ENCODE assay signal across 12 cellular contexts in the genomic region with DNA sequence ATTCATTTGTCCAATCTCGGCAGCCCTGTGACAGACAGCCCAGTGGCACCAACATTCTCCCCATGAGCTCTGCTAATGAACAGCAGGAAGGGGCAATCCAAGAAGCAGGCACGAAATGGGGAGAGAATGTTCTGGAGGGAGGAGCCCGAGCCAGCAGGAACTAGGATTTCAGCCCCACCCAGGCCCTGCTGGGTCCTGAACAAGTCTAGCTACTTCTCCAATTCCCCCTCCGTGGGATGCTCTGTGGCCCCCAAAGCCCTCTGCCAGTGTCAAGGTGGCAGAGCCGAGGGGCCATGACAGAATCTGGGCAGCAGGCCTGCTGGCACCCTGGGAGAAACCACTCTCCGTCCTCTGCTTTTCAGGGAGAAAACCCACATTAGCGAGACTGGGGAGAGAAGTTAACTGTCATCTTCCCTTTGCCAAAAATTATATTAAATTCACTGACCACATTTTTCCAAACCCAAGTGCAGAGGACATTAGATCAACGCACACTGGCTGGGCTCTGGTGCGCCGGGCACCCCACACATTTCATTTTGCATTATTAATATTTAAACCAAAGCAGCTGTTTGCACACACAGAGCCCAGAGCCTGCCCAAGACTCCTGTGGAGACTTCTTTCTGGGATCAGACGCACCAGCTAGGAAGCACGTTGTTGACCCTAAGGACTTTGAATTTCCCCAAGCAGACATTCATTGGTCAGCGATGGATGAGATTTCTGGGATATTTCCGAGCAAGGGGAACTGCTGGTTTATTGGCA.
DNase-seq lines count a peak whose midpoint lies in the region; ATAC-seq and TF ChIP-seq lines count a peak whose summit lies in the region.
"Had no signal": no experiment of that assay in that cellular context is flagged by ENCODE, and none has a peak within 500 bp of the region (broad histone marks: within the 10 kb centered on the region; RNA-seq: fewer than 3 reads in every experiment).

No MANE protein-coding gene starts in this region.

- no peaks in the 10 kb centered on the region for H3K9me3 ChIP-seq in sigmoid colon

- peaks cover 57% of the 10 kb centered on the region for H3K4me1 Mint-ChIP-seq in brain
- no peaks in the 10 kb centered on the region for H3K4me1 Mint-ChIP-seq in activated T-helper 17 cell treated with anti-CD3 and anti-CD28 coated beads, Interleukin-2, amount 50 U/mL, for 72 hours

- no peaks in the 10 kb centered on the region for H3K36me3 Mint-ChIP-seq in brain
- H3K36me3 Mint-ChIP-seq in activated T-helper 17 cell treated with anti-CD3 and anti-CD28 coated beads, Interleukin-2, amount 50 U/mL, for 72 hours (ENCODE audit: low read depth) = no peaks in the 10 kb centered on the region

- 26 to 56% methylated on average over 14 of the region's 14 CpGs for WGBS in sigmoid colon, 2 donors

- TF ChIP-seq EP300 in sigmoid colon (IDR thresholded peaks at IDR 0.05) = no peak

- peaks cover 0 to 4% (median 0%) of the 10 kb centered on the region in 5 experiments for H3K9me3 Mint-ChIP-seq in brain
- no peaks in the 10 kb centered on the region for H3K9me3 Mint-ChIP-seq in activated T-helper 17 cell treated with anti-CD3 and anti-CD28 coated beads, Interleukin-2, amount 50 U/mL, for 72 hours

- no peaks in the 10 kb centered on the region for H3K36me3 ChIP-seq in sigmoid colon

- peak overlapping the region in 3 of 5 experiments; percentile 17 to 55 (median 42) for H3K27ac Mint-ChIP-seq in brain
- H3K27ac Mint-ChIP-seq in activated T-helper 17 cell treated with anti-CD3 and anti-CD28 coated beads, Interleukin-2, amount 50 U/mL, for 72 hours = no peak overlapping the region

- TF ChIP-seq CTCF in AG10803 (conservative IDR thresholded peaks at IDR 0.05; ENCODE audit: low read length) = no peak
- TF ChIP-seq CTCF in brain (conservative IDR thresholded peaks at IDR 0.05) = no peak
- no peak for TF ChIP-seq CTCF in sigmoid colon (IDR thresholded peaks at IDR 0.05)

- no peak overlapping the region for H3K4me3 ChIP-seq in AG10803 (ENCODE audit: low read length)
- no peak overlapping the region for H3K4me3 ChIP-seq in sigmoid colon

- H3K27ac ChIP-seq in sigmoid colon = peak overlapping the region; percentile 69 to 84 (median 74)
- H3K27ac ChIP-seq: HL-60 had no signal

- intact Hi-C loops in sigmoid colon (cut with DNase I) = loop anchor here (5.0 kb wide), 1 partner anchor 95 kb away; no protein-coding TSS in a partner anchor

- TF ChIP-seq POLR2A in sigmoid colon (IDR thresholded peaks at IDR 0.05) = no peak

- no peak overlapping the region for H3K4me3 Mint-ChIP-seq in brain
- H3K4me3 Mint-ChIP-seq in activated T-helper 17 cell treated with anti-CD3 and anti-CD28 coated beads, Interleukin-2, amount 50 U/mL, for 72 hours = no peak overlapping the region

- no peak for ATAC-seq in activated T-helper 17 cell treated with anti-CD3 and anti-CD28 coated beads, Interleukin-2, amount 50 U/mL, for 72 hours (replicated peaks)
- ATAC-seq in GM21526 (IDR thresholded peaks at IDR 0.05; ENCODE audit: low FRiP score, unreplicated experiment) = no peak
- ATAC-seq in GM18519 (IDR thresholded peaks at IDR 0.05; ENCODE audit: low FRiP score, unreplicated experiment) = no peak

- H3K27me3 Mint-ChIP-seq in brain = no peaks in the 10 kb centered on the region
- peaks cover 6% of the 10 kb centered on the region for H3K27me3 Mint-ChIP-seq in activated T-helper 17 cell treated with anti-CD3 and anti-CD28 coated beads, Interleukin-2, amount 50 U/mL, for 72 hours

- no peaks in the 10 kb centered on the region for H3K27me3 ChIP-seq in sigmoid colon

- peak; percentile 57 for DNase-seq in AG10803 (ENCODE audit: low read depth)
- DNase-seq in kidney tubule cell (ENCODE audit: low spot score) = peak; percentile 15
- peak; percentile 72 for DNase-seq in sigmoid colon
- DNase-seq in activated T-cell treated with anti-CD3 and anti-CD28 coated beads for 4 hours = no peak
- DNase-seq: activated CD8-positive, alpha-beta memory T cell treated with anti-CD3 and anti-CD28 coated beads, Interleukin-2, amount 50 U/mL, for 4 hours; cerebellar nuclear complex; NCI-H1436 had no signal

- peaks cover 4 to 57% (median 55%) of the 10 kb centered on the region in 4 donors for H3K4me1 ChIP-seq in sigmoid colon
